12 cellular contexts compared by ENCODE assay signal in genomic region chr1:31576743-31577455, GRCh38. TPM values are rescaled to one million over a fixed set of nuclear protein-coding genes. Genes with fewer than 3 reads are reported as not detected.
A peak's percentile ranks its signal among the peaks of the same experiment; 100 is the strongest.
DNase-seq lines count a peak whose midpoint lies in the region; ATAC-seq and TF ChIP-seq lines count a peak whose summit lies in the region.
"Had no signal": no experiment of that assay in that cellular context is flagged by ENCODE, and none has a peak within 500 bp of the region (broad histone marks: within the 10 kb centered on the region; RNA-seq: fewer than 3 reads in every experiment).

No MANE protein-coding gene starts in this region.

- H3K9me3 Mint-ChIP-seq in Caco-2 (ENCODE audit: unreplicated experiment) (no peaks in the 10 kb centered on the region), HFFc6 (no peaks in the 10 kb centered on the region)
- H3K9me3 Mint-ChIP-seq: natural killer cell treated with Interleukin-12 subunit alpha and Interleukin-12 subunit beta and Interleukin-15 and Interleukin-18, amount 100 ng/mL, for 72 hours had no signal

- H3K36me3 Mint-ChIP-seq in Caco-2 (ENCODE audit: insufficient read depth, unreplicated experiment): peaks cover 22% of the 10 kb centered on the region
- H3K36me3 Mint-ChIP-seq in HFFc6 (ENCODE audit: low read depth): no peaks in the 10 kb centered on the region
- H3K36me3 Mint-ChIP-seq: natural killer cell treated with Interleukin-12 subunit alpha and Interleukin-12 subunit beta and Interleukin-15 and Interleukin-18, amount 100 ng/mL, for 72 hours had no signal

- H3K4me1 Mint-ChIP-seq in Caco-2 (ENCODE audit: low read depth, unreplicated experiment): peaks cover 32% of the 10 kb centered on the region
- peaks cover 47% of the 10 kb centered on the region for H3K4me1 Mint-ChIP-seq in HFFc6 (ENCODE audit: low read depth)

- BruUV-seq in Caco-2 (replicated peaks; lab: Mats Ljungman, UMichigan): TSS peak; percentile 58

- no peak for TF ChIP-seq POLR2A in prostate gland (IDR thresholded peaks at IDR 0.05)

- in situ Hi-C loops in astrocyte of the spinal cord (cut with HindIII; ENCODE audit: low sequenced_read_pairs): no loop called here

- H3K9me3 ChIP-seq in Caco-2 (no peaks in the 10 kb centered on the region), iPS-15b (ENCODE audit: control insufficient read depth, insufficient read depth, low read length) (no peaks in the 10 kb centered on the region), prostate gland (no peaks in the 10 kb centered on the region)

- CTCF ChIA-PET in Caco-2 (lab: Charles Lee): interaction anchor here (1.9 kb wide), 1 partner anchor 28 kb away, joined by 6 read pairs; no protein-coding TSS in a partner anchor

- peak overlapping the region; percentile 77 to 79 for H3K27ac ChIP-seq in prostate gland

- DNase-seq in Caco-2 (no peak), astrocyte of the spinal cord (ENCODE audit: low read depth, low spot score) (no peak), prostate gland (ENCODE audit: low spot score) (no peak), NCI-H2196 (lab: John Stamatoyannopoulos, UW; ENCODE audit: unreplicated experiment) (no peak), HFFc6 (no peak), anterior cingulate cortex (lab: John Stamatoyannopoulos, UW) (no peak)
- DNase-seq: NCI-H1417, SHP77 had no signal

- intact Hi-C loops in Caco-2 (cut with micrococcal nuclease; ENCODE audit: unreplicated experiment) (loop anchor here (2.0 kb wide), 1 partner anchor 14 kb away; no protein-coding TSS in a partner anchor), prostate gland (cut with DNase I) (loop anchor here (5.0 kb wide), 1 partner anchor 135 kb away; no protein-coding TSS in a partner anchor)

- POLR2A ChIA-PET in Caco-2 (lab: Charles Lee): no interaction called here

- H3K27me3 ChIP-seq in Caco-2 (replicated peaks; ENCODE audit: control insufficient read depth, insufficient read depth, low read length) (no peaks in the 10 kb centered on the region), iPS-15b (ENCODE audit: control insufficient read depth, insufficient read depth, low read length) (peaks cover 3% of the 10 kb centered on the region), prostate gland (replicated peaks; ENCODE audit: insufficient read depth) (no peaks in the 10 kb centered on the region)

- H3K4me3 Mint-ChIP-seq in Caco-2 (ENCODE audit: unreplicated experiment): no peak overlapping the region
- no peak overlapping the region for H3K4me3 Mint-ChIP-seq in HFFc6
- H3K4me3 Mint-ChIP-seq: natural killer cell treated with Interleukin-12 subunit alpha and Interleukin-12 subunit beta and Interleukin-15 and Interleukin-18, amount 100 ng/mL, for 72 hours had no signal

- peak overlapping the region; percentile 75 for H3K4me3 ChIP-seq in Caco-2 (ENCODE audit: low read depth, low read length)
- H3K4me3 ChIP-seq in astrocyte of the spinal cord (ENCODE audit: low read depth, low read length): peak overlapping the region; percentile 10
- peak overlapping the region; percentile 35 for H3K4me3 ChIP-seq in iPS-15b (ENCODE audit: low read depth, low read length)
- peak overlapping the region; percentile 36 to 42 for H3K4me3 ChIP-seq in prostate gland

- 27% methylated on average over 27 of the region's 27 CpGs for WGBS in prostate gland

- H3K27ac Mint-ChIP-seq in Caco-2 (ENCODE audit: unreplicated experiment): peak overlapping the region; percentile 83
- no peak overlapping the region for H3K27ac Mint-ChIP-seq in HFFc6
- H3K27ac Mint-ChIP-seq: natural killer cell treated with Interleukin-12 subunit alpha and Interleukin-12 subunit beta and Interleukin-15 and Interleukin-18, amount 100 ng/mL, for 72 hours had no signal

- H3K4me1 ChIP-seq in Caco-2 (peaks cover 52% of the 10 kb centered on the region), iPS-15b (ENCODE audit: control insufficient read depth, insufficient read depth, low read length) (peaks cover 23% of the 10 kb centered on the region), prostate gland (replicated peaks) (no peaks in the 10 kb centered on the region)

- H3K36me3 ChIP-seq in Caco-2 (ENCODE audit: control insufficient read depth, insufficient read depth, low read length): no peaks in the 10 kb centered on the region
- no peaks in the 10 kb centered on the region for H3K36me3 ChIP-seq in iPS-15b (ENCODE audit: control insufficient read depth, insufficient read depth, low read length)
- H3K36me3 ChIP-seq in prostate gland: no peaks in the 10 kb centered on the region

- TF ChIP-seq CTCF in Caco-2 (IDR thresholded peaks at IDR 0.05; ENCODE audit: insufficient read depth in 1 of 2, low read depth in 1 of 2, low read length in 1 of 2, severe bottlenecking in 1 of 2, unreplicated experiment in 1 of 2) (no peak), astrocyte of the spinal cord (IDR thresholded peaks at IDR 0.05; ENCODE audit: low read depth, low read length) (no peak), prostate gland (IDR thresholded peaks at IDR 0.05) (no peak), HFFc6 (IDR thresholded peaks at IDR 0.05) (no peak)

- H3K27me3 Mint-ChIP-seq in Caco-2 (ENCODE audit: insufficient read depth, unreplicated experiment) (no peaks in the 10 kb centered on the region), HFFc6 (ENCODE audit: insufficient read depth) (no peaks in the 10 kb centered on the region)

- H3K9ac ChIP-seq in iPS-15b (ENCODE audit: low read depth, low read length): no peak overlapping the region

- no peak for ATAC-seq in HG03565 (IDR thresholded peaks at IDR 0.05; ENCODE audit: unreplicated experiment)

RNA-seq across cellular contexts. Expression of gene TINAGL1, which starts 0.6 kb away (rescaled TPM):
- total RNA-seq in Caco-2 (2022): 89.3 and 101 TPM in 2 replicates
- 100 to 1,000 TPM; 103 to 134 TPM for total RNA-seq in prostate gland
- total RNA-seq in HFFc6 (2021; fragmentation: NEBNext Ultra II Directional; extraction: Animal tissue kit (Norgen Biotek cat#: 25700)): 1 to 10 TPM in 5 of 6 experiments, under 1 TPM in 1; 0.91 to 4.0 (median 1.9) TPM
- total RNA-seq: natural killer cell treated with Interleukin-12 subunit alpha and Interleukin-12 subunit beta and Interleukin-15 and Interleukin-18, amount 100 ng/mL, for 72 hours had no signal

RNA-seq across cellular contexts. Expression of gene HCRTR1, which starts 40.6 kb away (rescaled TPM):
- total RNA-seq in Caco-2 (2022) (not detected in 2 replicates), prostate gland (not detected)
- not detected for total RNA-seq in HFFc6 (2021; fragmentation: NEBNext Ultra II Directional; extraction: Animal tissue kit (Norgen Biotek cat#: 25700))
- total RNA-seq: Calu3; natural killer cell treated with Interleukin-12 subunit alpha and Interleukin-12 subunit beta and Interleukin-15 and Interleukin-18, amount 100 ng/mL, for 72 hours had no signal

Comparison
In these comparisons a context has a peak if more than half of its experiments do, and no peak if none do; other contexts are left out.
1. H3K4me3 ChIP-seq: peak in every context shown above with its lines; median percentile 75 in Caco-2; 39 in prostate gland; 35 in iPS-15b; 10 in astrocyte of the spinal cord.
2. RNA of gene TINAGL1, which starts 0.6 kb away (total RNA-seq): 103 to 134 TPM in prostate gland and 89.3 to 101 TPM in Caco-2; 0.91 to 4.0 TPM in HFFc6; every median in the first group is over 10 times any median in the second.